8 cellular contexts compared by ENCODE assay signal in genomic region chr16:2022723-2023097, GRCh38. TPM values are rescaled to one million over a fixed set of nuclear protein-coding genes. Genes with fewer than 3 reads are reported as not detected.
DNase-seq lines count a peak whose midpoint lies in the region; ATAC-seq and TF ChIP-seq lines count a peak whose summit lies in the region.

No MANE protein-coding gene starts in this region.

- TF ChIP-seq CTCF in RWPE2 (IDR thresholded peaks at IDR 0.05; ENCODE audit: poor library complexity, severe bottlenecking): no peak
- no peak for TF ChIP-seq CTCF in endodermal cell (conservative IDR thresholded peaks at IDR 0.05)
- no peak for TF ChIP-seq CTCF in nephron progenitor cell (IDR thresholded peaks at IDR 0.05)

- H3K9me3 ChIP-seq in RWPE2 (ENCODE audit: severe bottlenecking) (no peaks in the 10 kb centered on the region), endodermal cell (ENCODE audit: control insufficient read depth, low read length) (no peaks in the 10 kb centered on the region)

- H3K36me3 Mint-ChIP-seq in endodermal cell (ENCODE audit: low read depth) (no peaks in the 10 kb centered on the region), nephron progenitor cell (ENCODE audit: low read depth) (no peaks in the 10 kb centered on the region)

- peak overlapping the region; percentile 34 for H3K9ac ChIP-seq in endodermal cell (ENCODE audit: extremely low read depth, low read length, poor library complexity, severe bottlenecking)

- H3K4me3 Mint-ChIP-seq in endodermal cell (peak overlapping the region; percentile 51), nephron progenitor cell (peak overlapping the region; percentile 70)

- H3K4me1 ChIP-seq in RWPE2 (ENCODE audit: insufficient read depth, poor library complexity, severe bottlenecking) (peaks cover 4% of the 10 kb centered on the region), endodermal cell (ENCODE audit: control insufficient read depth, insufficient read depth, low read length) (peaks cover under 1% of the 10 kb centered on the region)

- 9 to 18% methylated on average over 4 to 14 of the region's 14 CpGs for WGBS in endodermal cell (ENCODE audit: insufficient coverage in 1 of 2, insufficient read length in 1 of 2), 2 experiments

- no peaks in the 10 kb centered on the region for H3K9me3 Mint-ChIP-seq in endodermal cell
- no peaks in the 10 kb centered on the region for H3K9me3 Mint-ChIP-seq in nephron progenitor cell

- DNase-seq in stimulated activated CD4-positive, alpha-beta T cell treated with anti-CD3 and anti-CD28 coated beads, Interleukin-4, amount 100 ng/mL, for 48 hours (ENCODE audit: low read depth in 2 of 2): peak; percentile 25 to 38
- DNase-seq in stimulated activated CD4-positive, alpha-beta T cell treated with anti-CD3 and anti-CD28 coated beads, Interleukin-12 subunit alpha, Interleukin-12 subunit beta, amount 100 ng/mL, for 4 hours: no peak
- DNase-seq in RWPE2 (ENCODE audit: low spot score) (no peak), endodermal cell (peak; percentile 92), nephron progenitor cell (peak; percentile 69), inferior parietal cortex (ENCODE audit: extremely low spot score) (no peak), NCI-H1105 (lab: John Stamatoyannopoulos, UW) (no peak)

- H3K4me3 ChIP-seq in RWPE2 (ENCODE audit: severe bottlenecking) (peak overlapping the region; percentile 9), endodermal cell (ENCODE audit: low read length) (peak overlapping the region; percentile 74)

- peaks cover 71% of the 10 kb centered on the region for H3K27me3 Mint-ChIP-seq in endodermal cell (ENCODE audit: insufficient read depth)
- H3K27me3 Mint-ChIP-seq in nephron progenitor cell (ENCODE audit: low read depth, poor library complexity): peaks cover 51% of the 10 kb centered on the region

- H3K27ac ChIP-seq in RWPE2 (ENCODE audit: poor library complexity, severe bottlenecking) (no peak overlapping the region), endodermal cell (ENCODE audit: low read depth, low read length) (no peak overlapping the region)

- H3K36me3 ChIP-seq in RWPE2 (ENCODE audit: low read depth) (no peaks in the 10 kb centered on the region), endodermal cell (ENCODE audit: control insufficient read depth, insufficient read depth, low read length) (no peaks in the 10 kb centered on the region)

- H3K4me1 Mint-ChIP-seq in endodermal cell (peaks cover 6% of the 10 kb centered on the region), nephron progenitor cell (peaks cover 30% of the 10 kb centered on the region)

- H3K27me3 ChIP-seq in RWPE2 (ENCODE audit: insufficient read depth, poor library complexity, severe bottlenecking) (peaks cover 18% of the 10 kb centered on the region), endodermal cell (ENCODE audit: control insufficient read depth, insufficient read depth, low read length, poor library complexity, severe bottlenecking) (peaks cover 46% of the 10 kb centered on the region)

- peak; percentile 19 for ATAC-seq in RWPE2 (ENCODE audit: low read depth)
- no peak for ATAC-seq in HG03378 (IDR thresholded peaks at IDR 0.05; ENCODE audit: unreplicated experiment)

- H3K27ac Mint-ChIP-seq in endodermal cell: no peak overlapping the region
- H3K27ac Mint-ChIP-seq in nephron progenitor cell: peak overlapping the region; percentile 71

RNA-seq across cellular contexts. Expression of gene NPW, which starts 3.1 kb away (rescaled TPM):
- total RNA-seq in endodermal cell: 1 to 10 TPM; 1.2 to 1.9 TPM
- polyA plus RNA-seq in endodermal cell (2013, experiment 1 of 2): 2.0 TPM
- 1.6 TPM for polyA plus RNA-seq in endodermal cell (2013, experiment 2 of 2)

RNA-seq across cellular contexts. Expression of gene NHERF2, which starts 4.0 kb away (rescaled TPM):
- total RNA-seq in endodermal cell: 10 to 100 TPM; 20.1 to 25.5 TPM
- 13.4 TPM for polyA plus RNA-seq in endodermal cell (2013, experiment 1 of 2)
- polyA plus RNA-seq in endodermal cell (2013, experiment 2 of 2): 11.3 TPM

RNA-seq across cellular contexts. Expression of gene ZNF598, which starts 13.1 kb away (rescaled TPM):
- 10 to 100 TPM; 45.6 to 49.5 TPM for total RNA-seq in endodermal cell
- 33.5 TPM for polyA plus RNA-seq in endodermal cell (2013, experiment 1 of 2)
- polyA plus RNA-seq in endodermal cell (2013, experiment 2 of 2): 27.9 TPM

RNA-seq across cellular contexts. Expression of gene NTHL1, which starts 24.9 kb away (rescaled TPM):
- 10 to 100 TPM; 43.2 to 46.1 TPM for total RNA-seq in endodermal cell
- polyA plus RNA-seq in endodermal cell (2013, experiment 1 of 2): 31.0 TPM
- 29.8 TPM for polyA plus RNA-seq in endodermal cell (2013, experiment 2 of 2)

RNA-seq across cellular contexts. Expression of gene TSC2, which starts 25.1 kb away (rescaled TPM):
- 100 to 1,000 TPM; 166 to 192 TPM for total RNA-seq in endodermal cell
- 81.6 TPM for polyA plus RNA-seq in endodermal cell (2013, experiment 1 of 2)
- polyA plus RNA-seq in endodermal cell (2013, experiment 2 of 2): 74.5 TPM

Comparison
In these comparisons a context has a peak if more than half of its experiments do, and no peak if none do; other contexts are left out.
1. DNase-seq: peak in stimulated activated CD4-positive, alpha-beta T cell treated with anti-CD3 and anti-CD28 coated beads, Interleukin-4, amount 100 ng/mL, for 48 hours (2 of 2), endodermal cell (single experiment) and nephron progenitor cell (single experiment); none in stimulated activated CD4-positive, alpha-beta T cell treated with anti-CD3 and anti-CD28 coated beads, Interleukin-12 subunit alpha, Interleukin-12 subunit beta, amount 100 ng/mL, for 4 hours (single experiment), RWPE2 (single experiment), inferior parietal cortex (single experiment) and NCI-H1105 (single experiment).